ENCODE assay signal across 1 cellular context in genomic region chr19:47005873-47006272, GRCh38.
TF ChIP-seq lines count a peak whose summit lies in the region.

No MANE protein-coding gene starts in this region.

TF ChIP-seq in GM23338, 12 proteins besides CTCF, POLR2A, EP300 and RAD21 (continued from another document):
- TF ChIP-seq ZNF114 (CRISPR knock-in tag; IDR thresholded peaks at IDR 0.05): no peak
- TF ChIP-seq REST (IDR thresholded peaks at IDR 0.05; ENCODE audit: unreplicated experiment): no peak
